ENCODE assay signal across 13 cellular contexts in genomic region chr20:57756213-57756612, GRCh38. TPM values are rescaled to one million over a fixed set of nuclear protein-coding genes. Genes with fewer than 3 reads are reported as not detected.
A peak's percentile ranks its signal among the peaks of the same experiment; 100 is the strongest.
DNase-seq lines count a peak whose midpoint lies in the region; ATAC-seq and TF ChIP-seq lines count a peak whose summit lies in the region.
"Had no signal": no experiment of that assay in that cellular context is flagged by ENCODE, and none has a peak within 500 bp of the region (broad histone marks: within the 10 kb centered on the region; RNA-seq: fewer than 3 reads in every experiment).

No MANE protein-coding gene starts in this region.

- H3K27ac ChIP-seq in 22Rv1 (peak overlapping the region; percentile 97), C4-2B (peak overlapping the region; percentile 96)

- TF ChIP-seq CTCF in 22Rv1 (IDR thresholded peaks at IDR 0.05), result no peak
- no peak for TF ChIP-seq CTCF in C4-2B (conservative IDR thresholded peaks at IDR 0.05)

- ATAC-seq in HG02610 (IDR thresholded peaks at IDR 0.05; ENCODE audit: unreplicated experiment), result no peak
- ATAC-seq: A549, GM23338 had no signal

- peak; percentile 41 for DNase-seq in mesenteric fat pad (ENCODE audit: low spot score)
- DNase-seq in superior temporal gyrus (ENCODE audit: extremely low spot score), result peak; percentile 29
- DNase-seq in epidermal melanocyte (ENCODE audit: insufficient read length, low spot score), result no peak
- no peak for DNase-seq in T-helper 2 cell
- DNase-seq: CD8-positive, alpha-beta memory T cell; DND-41; GDM1; H7 had no signal

RNA-seq across cellular contexts. Expression of gene PMEPA1, which starts 46.4 kb away (rescaled TPM):
- total RNA-seq in mesenteric fat pad, result 90.0 TPM

Comparison
In these comparisons a context has a peak if more than half of its experiments do, and no peak if none do; other contexts are left out.
1. DNase-seq: peak in mesenteric fat pad (single experiment) and superior temporal gyrus (single experiment); none in epidermal melanocyte (single experiment) and T-helper 2 cell (0 of 5).